Comparison of ENCODE assay signal across 8 cellular contexts in genomic region chr3:180802837-180803236, GRCh38.
DNase-seq lines count a peak whose midpoint lies in the region; ATAC-seq and TF ChIP-seq lines count a peak whose summit lies in the region.

No MANE protein-coding gene starts in this region.

- H3K4me1 ChIP-seq in thoracic aorta (ENCODE audit: control insufficient read depth in 1 of 2, low read depth in 2 of 2), result peaks cover 3 to 5% of the 10 kb centered on the region in 2 donors

- H3K27me3 ChIP-seq in thoracic aorta (replicated peaks; ENCODE audit: insufficient read depth), result no peaks in the 10 kb centered on the region

- ATAC-seq in GM18868 (IDR thresholded peaks at IDR 0.05; ENCODE audit: unreplicated experiment) (peak; percentile 79), thoracic aorta (ENCODE audit: insufficient number of reproducible peaks, low FRiP score, low read depth) (no peak), HG03097 (IDR thresholded peaks at IDR 0.05; ENCODE audit: low FRiP score, unreplicated experiment) (no peak)

- peak; percentile 71 for TF ChIP-seq CTCF in epithelial cell of proximal tubule (conservative IDR thresholded peaks at IDR 0.05; ENCODE audit: low read depth, low read length)
- peak; percentile 18 for TF ChIP-seq CTCF in thoracic aorta (IDR thresholded peaks at IDR 0.05)

- H3K9me3 ChIP-seq in thoracic aorta, result no peaks in the 10 kb centered on the region

- H3K4me3 ChIP-seq in epithelial cell of proximal tubule (ENCODE audit: low read depth, low read length) (no peak overlapping the region), thoracic aorta (no peak overlapping the region)

- peak; percentile 10 for DNase-seq in A172 (ENCODE audit: low spot score)
- DNase-seq in NCI-H446 treated with DMSO at 0.1 percent for 48 hours (lab: John Stamatoyannopoulos, UW), result peak; percentile 12
- DNase-seq in epithelial cell of proximal tubule (ENCODE audit: low read depth), result no peak
- DNase-seq in thoracic aorta (ENCODE audit: low spot score), result no peak
- no peak for DNase-seq in ureter (ENCODE audit: low spot score)
- DNase-seq in COLO829 (ENCODE audit: low spot score), result no peak

- no peaks in the 10 kb centered on the region for H3K36me3 ChIP-seq in thoracic aorta

- H3K27ac ChIP-seq in thoracic aorta, result no peak overlapping the region

Comparison
In these comparisons a context has a peak if more than half of its experiments do, and no peak if none do; other contexts are left out.
1. DNase-seq: peak in A172 (single experiment) and NCI-H446 treated with DMSO at 0.1 percent for 48 hours (single experiment); none in epithelial cell of proximal tubule (single experiment), thoracic aorta (single experiment), ureter (single experiment) and COLO829 (single experiment).